29 cellular contexts compared by ENCODE assay signal in genomic region chr19:4776436-4777205, GRCh38. TPM values are rescaled to one million over a fixed set of nuclear protein-coding genes. Genes with fewer than 3 reads are reported as not detected.
DNase-seq lines count a peak whose midpoint lies in the region; ATAC-seq, FAIRE-seq and TF ChIP-seq lines count a peak whose summit lies in the region.
"Had no signal": no experiment of that assay in that cellular context is flagged by ENCODE, and none has a peak within 500 bp of the region (broad histone marks: within the 10 kb centered on the region; RNA-seq: fewer than 3 reads in every experiment).

No MANE protein-coding gene starts in this region.

- H3K27me3 ChIP-seq in SK-N-SH (ENCODE audit: insufficient read depth) (no peaks in the 10 kb centered on the region), HepG2 (ENCODE audit: control insufficient read depth in 1 of 2, insufficient read depth in 2 of 2, low read length in 2 of 2) (peaks cover 0 to 11% of the 10 kb centered on the region in 2 experiments; a peak in 2 of 5 replicates)
- H3K27me3 ChIP-seq: ascending aorta, ovary had no signal

- H3K36me3 ChIP-seq in SK-N-SH (replicated peaks in 1 of 2; ENCODE audit: control insufficient read depth in 1 of 2, insufficient read depth in 2 of 2, low read length in 1 of 2) (no peaks in the 10 kb centered on the region), HepG2 (replicated peaks in 1 of 2; ENCODE audit: control insufficient read depth in 1 of 2, insufficient read depth in 2 of 2, low read length in 2 of 2) (no peaks in the 10 kb centered on the region)
- H3K36me3 ChIP-seq: ascending aorta, gastroesophageal sphincter, ovary, upper lobe of right lung had no signal

- no TSS peak for BruUV-seq in HepG2 (replicated peaks; lab: Mats Ljungman, UMichigan)

- H3K4me2 ChIP-seq in SK-N-SH (no peak overlapping the region), HepG2 (ENCODE audit: low read depth, low read length) (no peak overlapping the region)

- DNase-seq in SK-N-SH: peak; percentile 81
- peak; percentile 87 for DNase-seq in NCI-H2227 (lab: John Stamatoyannopoulos, UW; ENCODE audit: unreplicated experiment)
- DNase-seq in iPS-NIHi7 (ENCODE audit: extremely low spot score): peak; percentile 21
- no peak for DNase-seq in HepG2 (ENCODE audit: low spot score)
- no peak for DNase-seq in activated naive CD4-positive, alpha-beta T cell (lab: John Stamatoyannopoulos, UW)
- no peak for DNase-seq in amniotic stem cell (lab: John Stamatoyannopoulos, UW)
- DNase-seq: activated CD4-positive, alpha-beta T cell treated with anti-CD3 and anti-CD28 coated beads for 48 hours; activated effector memory CD4-positive, alpha-beta T cell treated with Interleukin-2 at 50 U/mL for 16 hours; activated naive CD8-positive, alpha-beta T cell treated with anti-CD3 and anti-CD28 coated beads, Interleukin-2, amount 10 ng/mL, durations not matched to agents 7 days and 5 days; activated T-cell treated with anti-CD3 and anti-CD28 coated beads, Interleukin-2, amount 50 U/mL, for 1 hour; CD8-positive, alpha-beta memory T cell; HCEC 1CT; immature natural killer cell; left colon; mucosa of descending colon; NCI-H1092; NCI-H187 treated with DMSO at 0.1 percent for 48 hours; NCI-H526; ovary; stimulated activated naive B cell treated with anti-CD40 and anti-IgM and Interleukin-4, amounts not matched to agents 10 μg/mL and 1 μg/mL and 100 μg/mL, for 72 hours; upper lobe of right lung; WERI-Rb-1 had no signal

- no peaks in the 10 kb centered on the region for H4K20me1 ChIP-seq in SK-N-SH (ENCODE audit: insufficient read depth)
- no peaks in the 10 kb centered on the region for H4K20me1 ChIP-seq in HepG2 (ENCODE audit: insufficient read depth, low read length)

- no peaks in the 10 kb centered on the region for H3F3A ChIP-seq in SK-N-SH (replicated peaks; ENCODE audit: insufficient read depth)

- H3K9me3 ChIP-seq in SK-N-SH (no peaks in the 10 kb centered on the region), HepG2 (ENCODE audit: low read length) (no peaks in the 10 kb centered on the region)
- H3K9me3 ChIP-seq: ascending aorta, mucosa of descending colon, ovary, upper lobe of right lung had no signal

- WGBS in SK-N-SH (ENCODE audit: low lambda C conversion rate): 24% methylated on average over 11 of the region's 13 CpGs
- WGBS in HepG2 (ENCODE audit: low lambda C conversion rate): 14% methylated on average over 7 of the region's 13 CpGs

- in situ Hi-C loops in HepG2 (cut with HindIII; ENCODE audit: extremely low pct_ligation_motif_present, low pct_unique_long_range_greater_than_20kb): no loop called here

- H3K79me2 ChIP-seq in SK-N-SH (ENCODE audit: insufficient read depth): no peaks in the 10 kb centered on the region
- no peaks in the 10 kb centered on the region for H3K79me2 ChIP-seq in HepG2 (ENCODE audit: insufficient read depth, low read length)

- no peak overlapping the region for H2AFZ ChIP-seq in SK-N-SH (ENCODE audit: low read depth)
- H2AFZ ChIP-seq in HepG2 (ENCODE audit: low read length): no peak overlapping the region

- H3K9me2 ChIP-seq in SK-N-SH: no peaks in the 10 kb centered on the region

- POLR2A ChIA-PET in SK-N-SH (lab: Yijun Ruan, JAX): no interaction called here
- POLR2A ChIA-PET in HepG2 (lab: Yijun Ruan, JAX): no interaction called here

- TF ChIP-seq POLR2A in HepG2 (IDR thresholded peaks at IDR 0.05; ENCODE audit: insufficient read depth in 1 of 2, low read depth in 2 of 2, low read length in 2 of 2): no peak

- H3K4me3 ChIP-seq in SK-N-SH (ENCODE audit: low read depth in 2 of 2, low read length in 1 of 2): no peak overlapping the region
- no peak overlapping the region for H3K4me3 ChIP-seq in HepG2 (replicated peaks in 1 of 3; ENCODE audit: insufficient read depth in 1 of 3, low read depth in 2 of 3, low read length in 3 of 3)
- H3K4me3 ChIP-seq: ascending aorta, gastroesophageal sphincter, mucosa of descending colon, ovary, upper lobe of right lung had no signal

- intact Hi-C loops in HepG2 (cut with micrococcal nuclease; ENCODE audit: unreplicated experiment): no loop called here

- H3K4me1 ChIP-seq in SK-N-SH (ENCODE audit: control insufficient read depth in 1 of 2, insufficient read depth in 2 of 2, low read depth in 1 of 2, low read length in 1 of 2) (peaks cover 0 to 18% of the 10 kb centered on the region in 2 experiments; a peak in 1 of 4 replicates), HepG2 (ENCODE audit: insufficient read depth, low read length) (no peaks in the 10 kb centered on the region)
- H3K4me1 ChIP-seq: ascending aorta, gastroesophageal sphincter, upper lobe of right lung had no signal

- no peak for FAIRE-seq in HepG2 (lab: Jason Lieb, UNC)
- FAIRE-seq: endothelial cell of umbilical vein, GM12891, RCC 7860 had no signal

- no peak for TF ChIP-seq EP300 in SK-N-SH (IDR thresholded peaks at IDR 0.05; ENCODE audit: borderline replicate concordance in 1 of 2, low read depth in 1 of 2, low read length in 1 of 2)
- no peak for TF ChIP-seq EP300 in HepG2 (IDR thresholded peaks at IDR 0.05; ENCODE audit: low read depth in 2 of 2, low read length in 2 of 2)
- TF ChIP-seq EP300 in HepG2 (CRISPR knock-in tag; IDR thresholded peaks at IDR 0.05; ENCODE audit: borderline replicate concordance): no peak

- no peak for ATAC-seq in SK-N-SH treated with all-trans-retinoic acid at 6 μM for 48 hours
- ATAC-seq in HepG2: no peak; the same call in 1 of the 3 replicates
- ATAC-seq in GM19455 (IDR thresholded peaks at IDR 0.05; ENCODE audit: unreplicated experiment): no peak
- ATAC-seq: gastroesophageal sphincter; left colon; mucosa of descending colon; stimulated activated naive B cell treated with anti-CD40 and anti-IgM and Interleukin-4, amounts not matched to agents 10 μg/mL and 1 μg/mL and 100 μg/mL, for 72 hours; upper lobe of right lung had no signal

- no peak for TF ChIP-seq CTCF in SK-N-SH (IDR thresholded peaks at IDR 0.05)
- no peak for TF ChIP-seq CTCF in HepG2 (CRISPR knock-in tag; IDR thresholded peaks at IDR 0.05)

- no peak overlapping the region for H3K9ac ChIP-seq in SK-N-SH
- H3K9ac ChIP-seq in HepG2 (ENCODE audit: insufficient read depth, low read depth, low read length): no peak overlapping the region

- H3K27ac ChIP-seq in SK-N-SH (ENCODE audit: low read depth in 2 of 2, low read length in 1 of 2) (no peak overlapping the region), HepG2 (ENCODE audit: extremely low read length, insufficient read depth, low read length) (no peak overlapping the region)
- H3K27ac ChIP-seq: ascending aorta, gastroesophageal sphincter, ovary, upper lobe of right lung, WERI-Rb-1 had no signal

- TF ChIP-seq RAD21 in SK-N-SH (IDR thresholded peaks at IDR 0.05; ENCODE audit: low read length) (0 out of 2 replicates have a peak, but pooled peaks have one; percentile 4), HepG2 (CRISPR knock-in tag; IDR thresholded peaks at IDR 0.05) (no peak)

- CTCF ChIA-PET in SK-N-SH (lab: Yijun Ruan, JAX) (interaction anchor here (1.3 to 5.6 kb wide), 3 partner anchors 11 to 44 kb away, joined by 5 to 22 read pairs (median 20); partner anchors contain the start of gene FEM1A), HepG2 (lab: Yijun Ruan, JAX; ENCODE audit: low intra/inter-chr PET ratio, low total read pairs) (no interaction called here)

RNA-seq across cellular contexts. Expression of gene FEM1A, which starts 14.9 kb away (rescaled TPM):
- polyA plus RNA-seq in SK-N-SH (2012; rRNA removed): 4.8 and 5.0 TPM in 2 replicates
- polyA plus RNA-seq in SK-N-SH (2012; cell fraction: cytosol; rRNA removed): 2.8 and 4.0 TPM in 2 replicates
- 3.5 and 3.7 TPM in 2 replicates for polyA plus RNA-seq in SK-N-SH (2012; cell fraction: nucleus; rRNA removed)
- total RNA-seq in HepG2 (2016; rRNA removed; fragmentation: Illumina TruSeq; extraction: Trizol): 10.8 and 11.6 TPM in 2 replicates
- total RNA-seq in HepG2 (2016; cell fraction: cytosol; rRNA removed; fragmentation: Illumina TruSeq; extraction: Trizol; ENCODE audit: low read depth): 1.9 and 2.0 TPM in 2 replicates
- 10.8 and 11.2 TPM in 2 replicates for total RNA-seq in HepG2 (2016; cell fraction: insoluble cytoplasmic fraction; rRNA removed; fragmentation: Illumina TruSeq; extraction: Trizol)
- total RNA-seq in HepG2 (2016; cell fraction: membrane; rRNA removed; fragmentation: Illumina TruSeq; extraction: Trizol): 8.3 and 9.0 TPM in 2 replicates
- total RNA-seq in HepG2 (2016; cell fraction: nucleus; rRNA removed; fragmentation: Illumina TruSeq; extraction: Trizol): 6.7 and 7.8 TPM in 2 replicates
- 3.2 and 4.2 TPM in 2 replicates for polyA plus RNA-seq in HepG2 (2011; rRNA removed)
- polyA plus RNA-seq in HepG2 (2011; cell fraction: cytosol; rRNA removed): 3.1 and 4.4 TPM in 2 replicates
- 3.3 and 4.8 TPM in 2 replicates for polyA plus RNA-seq in HepG2 (2011; cell fraction: nucleus; rRNA removed)
- 0.23 and 0.29 TPM in 2 replicates for polyA plus RNA-seq in HepG2 (2012)
- 0.88 and 1.0 TPM in 2 replicates for polyA plus RNA-seq in HepG2 (2016; cell fraction: cytosol; fragmentation: Illumina TruSeq; extraction: Trizol; ENCODE audit: low read depth)
- polyA plus RNA-seq in HepG2 (2016; cell fraction: insoluble cytoplasmic fraction; fragmentation: Illumina TruSeq; extraction: Trizol; ENCODE audit: low read depth): 8.3 and 9.1 TPM in 2 replicates
- 4.1 and 4.3 TPM in 2 replicates for polyA plus RNA-seq in HepG2 (2016; cell fraction: membrane; fragmentation: Illumina TruSeq; extraction: Trizol; ENCODE audit: low read depth)
- polyA plus RNA-seq in HepG2 (2016; cell fraction: nucleus; fragmentation: Illumina TruSeq; extraction: Trizol; ENCODE audit: insufficient read depth, low read depth): 6.8 TPM in 2 replicates
- polyA minus RNA-seq in HepG2 (2011; rRNA and poly(A)+ RNA removed; ENCODE audit: low replicate concordance): 16.5 and 16.7 TPM in 2 replicates
- 4.8 and 5.5 TPM in 2 replicates for polyA minus RNA-seq in HepG2 (2011; cell fraction: cytosol; rRNA and poly(A)+ RNA removed)
- 6.6 and 7.5 TPM in 2 replicates for polyA minus RNA-seq in HepG2 (2011; cell fraction: nucleus; rRNA and poly(A)+ RNA removed)

RNA-seq across cellular contexts. Expression of gene DPP9, which starts 53.0 kb away (rescaled TPM):
- polyA plus RNA-seq in SK-N-SH (2012; rRNA removed) (10.5 and 17.1 TPM in 2 replicates), HepG2 (2011; rRNA removed) (8.4 and 9.4 TPM in 2 replicates)
- 9.7 and 13.3 TPM in 2 replicates for polyA plus RNA-seq in SK-N-SH (2012; cell fraction: cytosol; rRNA removed)
- 30.9 and 49.1 TPM in 2 replicates for polyA plus RNA-seq in SK-N-SH (2012; cell fraction: nucleus; rRNA removed)
- 25.8 and 26.6 TPM in 2 replicates for total RNA-seq in HepG2 (2016; rRNA removed; fragmentation: Illumina TruSeq; extraction: Trizol)
- 21.9 and 23.0 TPM in 2 replicates for total RNA-seq in HepG2 (2016; cell fraction: cytosol; rRNA removed; fragmentation: Illumina TruSeq; extraction: Trizol; ENCODE audit: low read depth)
- total RNA-seq in HepG2 (2016; cell fraction: insoluble cytoplasmic fraction; rRNA removed; fragmentation: Illumina TruSeq; extraction: Trizol): 19.7 and 28.0 TPM in 2 replicates
- 28.4 and 28.6 TPM in 2 replicates for total RNA-seq in HepG2 (2016; cell fraction: membrane; rRNA removed; fragmentation: Illumina TruSeq; extraction: Trizol)
- 19.7 and 23.4 TPM in 2 replicates for total RNA-seq in HepG2 (2016; cell fraction: nucleus; rRNA removed; fragmentation: Illumina TruSeq; extraction: Trizol)
- 5.3 and 7.0 TPM in 2 replicates for polyA plus RNA-seq in HepG2 (2011; cell fraction: cytosol; rRNA removed)
- 33.2 and 42.2 TPM in 2 replicates for polyA plus RNA-seq in HepG2 (2011; cell fraction: nucleus; rRNA removed)
- 14.9 and 17.3 TPM in 2 replicates for polyA plus RNA-seq in HepG2 (2012)
- polyA plus RNA-seq in HepG2 (2016; cell fraction: cytosol; fragmentation: Illumina TruSeq; extraction: Trizol; ENCODE audit: low read depth): 11.8 and 12.3 TPM in 2 replicates
- 26.8 and 38.6 TPM in 2 replicates for polyA plus RNA-seq in HepG2 (2016; cell fraction: insoluble cytoplasmic fraction; fragmentation: Illumina TruSeq; extraction: Trizol; ENCODE audit: low read depth)
- 22.3 and 23.5 TPM in 2 replicates for polyA plus RNA-seq in HepG2 (2016; cell fraction: membrane; fragmentation: Illumina TruSeq; extraction: Trizol; ENCODE audit: low read depth)
- 52.8 and 55.7 TPM in 2 replicates for polyA plus RNA-seq in HepG2 (2016; cell fraction: nucleus; fragmentation: Illumina TruSeq; extraction: Trizol; ENCODE audit: insufficient read depth, low read depth)
- polyA minus RNA-seq in HepG2 (2011; rRNA and poly(A)+ RNA removed; ENCODE audit: low replicate concordance): 26.0 and 29.3 TPM in 2 replicates
- 10.0 and 10.8 TPM in 2 replicates for polyA minus RNA-seq in HepG2 (2011; cell fraction: cytosol; rRNA and poly(A)+ RNA removed)
- polyA minus RNA-seq in HepG2 (2011; cell fraction: nucleus; rRNA and poly(A)+ RNA removed): 25.8 and 26.7 TPM in 2 replicates

RNA-seq across cellular contexts. Expression of gene TICAM1, which starts 54.9 kb away (rescaled TPM):
- polyA plus RNA-seq in SK-N-SH (2012; rRNA removed) (1.8 and 2.7 TPM in 2 replicates), HepG2 (2011; rRNA removed) (0.33 and 0.61 TPM in 2 replicates)
- polyA plus RNA-seq in SK-N-SH (2012; cell fraction: cytosol; rRNA removed): 1.9 and 2.6 TPM in 2 replicates
- polyA plus RNA-seq in SK-N-SH (2012; cell fraction: nucleus; rRNA removed): 2.1 and 3.7 TPM in 2 replicates
- 0.95 and 1.3 TPM in 2 replicates for total RNA-seq in HepG2 (2016; rRNA removed; fragmentation: Illumina TruSeq; extraction: Trizol)
- 0.30 and 0.44 TPM in 2 replicates for total RNA-seq in HepG2 (2016; cell fraction: cytosol; rRNA removed; fragmentation: Illumina TruSeq; extraction: Trizol; ENCODE audit: low read depth)
- 1.0 and 1.3 TPM in 2 replicates for total RNA-seq in HepG2 (2016; cell fraction: insoluble cytoplasmic fraction; rRNA removed; fragmentation: Illumina TruSeq; extraction: Trizol)
- total RNA-seq in HepG2 (2016; cell fraction: membrane; rRNA removed; fragmentation: Illumina TruSeq; extraction: Trizol): 1.2 and 1.4 TPM in 2 replicates
- 0.47 and 1.1 TPM in 2 replicates for total RNA-seq in HepG2 (2016; cell fraction: nucleus; rRNA removed; fragmentation: Illumina TruSeq; extraction: Trizol)
- 0.45 and 0.47 TPM in 2 replicates for polyA plus RNA-seq in HepG2 (2011; cell fraction: cytosol; rRNA removed)
- polyA plus RNA-seq in HepG2 (2011; cell fraction: nucleus; rRNA removed): 1.7 and 2.4 TPM in 2 replicates
- polyA plus RNA-seq in HepG2 (2012): 2.7 and 4.4 TPM in 2 replicates
- 0.70 and 0.91 TPM in 2 replicates for polyA plus RNA-seq in HepG2 (2016; cell fraction: cytosol; fragmentation: Illumina TruSeq; extraction: Trizol; ENCODE audit: low read depth)
- polyA plus RNA-seq in HepG2 (2016; cell fraction: insoluble cytoplasmic fraction; fragmentation: Illumina TruSeq; extraction: Trizol; ENCODE audit: low read depth): 3.0 and 3.7 TPM in 2 replicates
- polyA plus RNA-seq in HepG2 (2016; cell fraction: membrane; fragmentation: Illumina TruSeq; extraction: Trizol; ENCODE audit: low read depth): 1.5 and 1.9 TPM in 2 replicates
- polyA plus RNA-seq in HepG2 (2016; cell fraction: nucleus; fragmentation: Illumina TruSeq; extraction: Trizol; ENCODE audit: insufficient read depth, low read depth): 4.0 and 4.6 TPM in 2 replicates
- polyA minus RNA-seq in HepG2 (2011; rRNA and poly(A)+ RNA removed; ENCODE audit: low replicate concordance): 0.70 and 1.7 TPM in 2 replicates
- 1.4 and 1.6 TPM in 2 replicates for polyA minus RNA-seq in HepG2 (2011; cell fraction: cytosol; rRNA and poly(A)+ RNA removed)
- 0.50 and 0.52 TPM in 2 replicates for polyA minus RNA-seq in HepG2 (2011; cell fraction: nucleus; rRNA and poly(A)+ RNA removed)

Comparison
In these comparisons a context has a peak if more than half of its experiments do, and no peak if none do; other contexts are left out.
1. DNase-seq: peak in SK-N-SH (single experiment), NCI-H2227 (single experiment) and iPS-NIHi7 (single experiment); none in HepG2 (single experiment), activated naive CD4-positive, alpha-beta T cell (0 of 4) and amniotic stem cell (single experiment).
2. Of the 25 proteins assayed by ChIP-seq in both HepG2 and SK-N-SH: peak only in HepG2: none; only in SK-N-SH: RAD21; in both: none; in neither: 24.